Comparison of ENCODE assay signal across 8 cellular contexts in genomic region chr19:11203194-11204075, GRCh38. TPM values are rescaled to one million over a fixed set of nuclear protein-coding genes. Genes with fewer than 3 reads are reported as not detected.
DNase-seq lines count a peak whose midpoint lies in the region; ATAC-seq, FAIRE-seq and TF ChIP-seq lines count a peak whose summit lies in the region.

No MANE protein-coding gene starts in this region.

- peak overlapping the region in 3 of 5 experiments; percentile 70 to 73 (median 72) for H3K27ac Mint-ChIP-seq in brain

- peak overlapping the region in 1 of 5 experiments; percentile 23 for H3K4me3 Mint-ChIP-seq in brain

- no peaks in the 10 kb centered on the region for H3K27me3 ChIP-seq in SU-DHL-6 (ENCODE audit: low read length)
- no peaks in the 10 kb centered on the region for H3K27me3 ChIP-seq in skeletal muscle satellite cell (ENCODE audit: control insufficient read depth, insufficient read depth, low read length)

- H3K36me3 ChIP-seq in SU-DHL-6 (ENCODE audit: low read length) (no peaks in the 10 kb centered on the region), skeletal muscle satellite cell (ENCODE audit: insufficient read depth, low read length) (peaks cover 9% of the 10 kb centered on the region)

- DNase-seq in AG08396 (ENCODE audit: low spot score) (peak; percentile 91), GM19239 (ENCODE audit: insufficient read length, low spot score) (peak; percentile 69), iPS-NIHi11 (ENCODE audit: low spot score) (peak; percentile 94), cortex of kidney (lab: John Stamatoyannopoulos, UW) (no peak)

- 0 out of 2 replicates have a peak, but pooled peaks cover 4% of the 10 kb centered on the region for H3F3A ChIP-seq in SU-DHL-6 (ENCODE audit: insufficient read depth)

- H3K27me3 Mint-ChIP-seq in brain, result no peaks in the 10 kb centered on the region

- no peaks in the 10 kb centered on the region for H3K79me2 ChIP-seq in SU-DHL-6 (ENCODE audit: insufficient read depth, low read length)

- H3K4me1 Mint-ChIP-seq in brain, result peaks cover 21% of the 10 kb centered on the region

- H3K4me3 ChIP-seq in SU-DHL-6 (ENCODE audit: insufficient read depth, low read length, poor library complexity, severe bottlenecking) (no peak overlapping the region), skeletal muscle satellite cell (ENCODE audit: low read length) (peak overlapping the region; percentile 22)

- peaks cover 3% of the 10 kb centered on the region for H3K36me3 Mint-ChIP-seq in brain

- no peak overlapping the region for H2AFZ ChIP-seq in SU-DHL-6 (ENCODE audit: low read depth, low read length, severe bottlenecking)

- H3K9me3 ChIP-seq in SU-DHL-6 (ENCODE audit: insufficient read depth, low read length) (no peaks in the 10 kb centered on the region), skeletal muscle satellite cell (replicated peaks; ENCODE audit: low read length) (no peaks in the 10 kb centered on the region)

- no peaks in the 10 kb centered on the region for H4K20me1 ChIP-seq in SU-DHL-6 (ENCODE audit: low read depth, low read length)

- FAIRE-seq in GM19239 (lab: Jason Lieb, UNC), result peak; percentile 64

- H3K9me3 Mint-ChIP-seq in brain, result peaks cover 0 to 3% (median 0%) of the 10 kb centered on the region in 5 experiments

- no peaks in the 10 kb centered on the region for H3K9me2 ChIP-seq in SU-DHL-6 (replicated peaks; ENCODE audit: insufficient read depth, low read length)

- H3K9ac ChIP-seq in SU-DHL-6 (ENCODE audit: low read length) (no peak overlapping the region), skeletal muscle satellite cell (ENCODE audit: low read depth, low read length) (peak overlapping the region; percentile 62)

- peaks cover 38% of the 10 kb centered on the region for H3K4me1 ChIP-seq in skeletal muscle satellite cell (ENCODE audit: control insufficient read depth, insufficient read depth, low read length)

- TF ChIP-seq CTCF in SU-DHL-6 (IDR thresholded peaks at IDR 0.05; ENCODE audit: insufficient read depth, low read length, poor library complexity, severe bottlenecking) (peak; percentile 70), brain (conservative IDR thresholded peaks at IDR 0.05) (peak; percentile 80 to 86)

- H3K4me2 ChIP-seq in SU-DHL-6 (ENCODE audit: low read depth, low read length, poor library complexity, severe bottlenecking), result no peak overlapping the region
- H3K4me2 ChIP-seq in skeletal muscle satellite cell (ENCODE audit: low read length), result peak overlapping the region; percentile 51

- no peak overlapping the region for H3K27ac ChIP-seq in SU-DHL-6 (ENCODE audit: low read depth, low read length)

- ATAC-seq in HG03439 (IDR thresholded peaks at IDR 0.05; ENCODE audit: unreplicated experiment), result no peak

RNA-seq across cellular contexts. Expression of gene KANK2, which starts 6.1 kb away (rescaled TPM):
- polyA plus RNA-seq in brain (ENCODE audit: insufficient read depth, low read depth, low replicate concordance), result 34.0 TPM
- 266 and 301 TPM in 2 replicates for total RNA-seq in skeletal muscle satellite cell (2012; rRNA removed)

RNA-seq across cellular contexts. Expression of gene ANGPTL8, which starts 36.0 kb away (rescaled TPM):
- polyA plus RNA-seq in brain (ENCODE audit: insufficient read depth, low read depth, low replicate concordance), result 1.1 TPM
- total RNA-seq in skeletal muscle satellite cell (2012; rRNA removed), result not detected in 2 replicates

RNA-seq across cellular contexts. Expression of gene SPC24, which starts 47.9 kb away (rescaled TPM):
- 15.0 TPM for polyA plus RNA-seq in brain (ENCODE audit: insufficient read depth, low read depth, low replicate concordance)
- 45.7 and 54.5 TPM in 2 replicates for total RNA-seq in skeletal muscle satellite cell (2012; rRNA removed)

RNA-seq across cellular contexts. Expression of gene DOCK6, which starts 58.9 kb away (rescaled TPM):
- 9.1 TPM for polyA plus RNA-seq in brain (ENCODE audit: insufficient read depth, low read depth, low replicate concordance)
- 13.4 and 13.5 TPM in 2 replicates for total RNA-seq in skeletal muscle satellite cell (2012; rRNA removed)
